ENCODE assay signal across 1 cellular context in genomic region chr2:30288576-30288975, GRCh38.
TF ChIP-seq lines count a peak whose summit lies in the region.

No MANE protein-coding gene starts in this region.

TF ChIP-seq in H1, 55 proteins besides CTCF, POLR2A, EP300 and RAD21:
- TF ChIP-seq TCF12 (IDR thresholded peaks at IDR 0.05; ENCODE audit: low read depth, low read length) (no peak), RBBP5 (IDR thresholded peaks at IDR 0.05; ENCODE audit: borderline replicate concordance, low read depth, low read length) (no peak), PHF8 (conservative IDR thresholded peaks at IDR 0.05; ENCODE audit: low read depth, low read length) (no peak), HDAC2 (IDR thresholded peaks at IDR 0.05; ENCODE audit: borderline replicate concordance in 1 of 2, low read depth in 2 of 2, low read length in 2 of 2) (no peak)
